Comparison of ENCODE assay signal across 8 cellular contexts in genomic region chr14:103123634-103124500, GRCh38. TPM values are rescaled to one million over a fixed set of nuclear protein-coding genes. Genes with fewer than 3 reads are reported as not detected.
DNase-seq lines count a peak whose midpoint lies in the region; ATAC-seq, FAIRE-seq and TF ChIP-seq lines count a peak whose summit lies in the region.

No MANE protein-coding gene starts in this region.

- H4K20me1 ChIP-seq in OCI-LY3 (ENCODE audit: insufficient read depth, low read length): no peaks in the 10 kb centered on the region

- H3K79me2 ChIP-seq in OCI-LY3 (ENCODE audit: low read length): no peaks in the 10 kb centered on the region

- peak; percentile 57 for DNase-seq in EL
- peak; percentile 58 for DNase-seq in fibroblast of villous mesenchyme (ENCODE audit: low read depth)
- peak in 4 of 6 donors; percentile 45 to 81 (median 54) for DNase-seq in pancreas
- DNase-seq in epidermal melanocyte (ENCODE audit: insufficient read length, low spot score): no peak
- DNase-seq in KG1 (lab: John Stamatoyannopoulos, UW): no peak
- no peak for DNase-seq in NCI-H2171 (lab: John Stamatoyannopoulos, UW)
- no peak for DNase-seq in immature natural killer cell

- WGBS in pancreas, 2 donors: 33 to 41% methylated on average over 45 to 48 of the region's 48 CpGs

- no peak overlapping the region for H3K27ac Mint-ChIP-seq in immature natural killer cell

- peak in 1 of 4 donors; percentile 3 for ATAC-seq in pancreas

- H3K36me3 ChIP-seq in OCI-LY3 (replicated peaks; ENCODE audit: low read depth, low read length) (no peaks in the 10 kb centered on the region), pancreas (no peaks in the 10 kb centered on the region)

- peaks cover 0 to 12% (median 5%) of the 10 kb centered on the region in 3 donors for H3K27me3 Mint-ChIP-seq in immature natural killer cell (ENCODE audit: low read depth in 3 of 3)

- no peaks in the 10 kb centered on the region for H3K9me3 Mint-ChIP-seq in immature natural killer cell

- H3K4me1 Mint-ChIP-seq in immature natural killer cell: no peaks in the 10 kb centered on the region

- no peak overlapping the region for H3K27ac ChIP-seq in OCI-LY3 (ENCODE audit: low read length)
- peak overlapping the region; percentile 46 to 90 (median 84) for H3K27ac ChIP-seq in pancreas

- TF ChIP-seq CTCF in OCI-LY3 (IDR thresholded peaks at IDR 0.05; ENCODE audit: low read depth, low read length): peak; percentile 14; the same call in 1 of the 2 replicates
- TF ChIP-seq CTCF in fibroblast of villous mesenchyme (IDR thresholded peaks at IDR 0.05; ENCODE audit: insufficient read depth, low read depth, low read length): peak; percentile 44
- TF ChIP-seq CTCF in pancreas (IDR thresholded peaks at IDR 0.05): no peak

- H3K4me3 ChIP-seq in OCI-LY3 (ENCODE audit: low read length) (no peak overlapping the region), fibroblast of villous mesenchyme (ENCODE audit: low read depth, low read length) (peak overlapping the region; percentile 54), pancreas (peak overlapping the region; percentile 16 to 59 (median 30))

- no peak overlapping the region for H3K4me2 ChIP-seq in OCI-LY3 (ENCODE audit: low read length)

- no peak overlapping the region for H3K9ac ChIP-seq in OCI-LY3 (ENCODE audit: low read length)

- peak overlapping the region in 1 of 5 donors; percentile 17 for H3K4me3 Mint-ChIP-seq in immature natural killer cell

- H3K27me3 ChIP-seq in OCI-LY3 (ENCODE audit: low read depth, low read length) (no peaks in the 10 kb centered on the region), pancreas (no peaks in the 10 kb centered on the region)

- H2AFZ ChIP-seq in OCI-LY3 (ENCODE audit: low read depth, low read length): no peak overlapping the region

- H3K36me3 Mint-ChIP-seq in immature natural killer cell: no peaks in the 10 kb centered on the region

- no peak for FAIRE-seq in pancreas (lab: Jason Lieb, UNC)

- H3K4me1 ChIP-seq in OCI-LY3 (ENCODE audit: low read length): peaks cover 8% of the 10 kb centered on the region
- H3K4me1 ChIP-seq in pancreas: peaks cover 4 to 27% (median 7%) of the 10 kb centered on the region in 3 donors

- H3K9me3 ChIP-seq in OCI-LY3 (ENCODE audit: insufficient read depth, low read length): no peaks in the 10 kb centered on the region
- H3K9me3 ChIP-seq in pancreas: no peaks in the 10 kb centered on the region

- intact Hi-C loops in pancreas (cut with DNase I): no loop called here

RNA-seq across cellular contexts. Expression of gene TNFAIP2, which starts 0.6 kb away (rescaled TPM):
- 122 and 240 TPM in 2 replicates for total RNA-seq in fibroblast of villous mesenchyme
- 100 to 1,000 TPM in 1 of 6 donors, 10 to 100 TPM in 3, 1 to 10 TPM in 2; 7.0 to 188 (median 27.7) TPM for total RNA-seq in pancreas
- polyA plus RNA-seq in pancreas: 100 to 1,000 TPM; 123 to 288 TPM
- polyA plus RNA-seq in immature natural killer cell: 1 to 10 TPM in 1 of 3 donors, under 1 TPM in 2; 0.20 to 1.4 (median 0.91) TPM

RNA-seq across cellular contexts. Expression of gene EXOC3L4, which starts 29.3 kb away (rescaled TPM):
- total RNA-seq in fibroblast of villous mesenchyme: under 0.01 TPM in 1 of 2 replicates, not detected in the other
- 1 to 10 TPM in 4 of 6 donors, under 1 TPM in 2; 0.63 to 6.2 (median 1.3) TPM for total RNA-seq in pancreas
- 1 to 10 TPM; 5.0 to 8.9 TPM for polyA plus RNA-seq in pancreas
- not detected for polyA plus RNA-seq in immature natural killer cell

RNA-seq across cellular contexts. Expression of gene LBHD2, which starts 39.9 kb away (rescaled TPM):
- total RNA-seq in fibroblast of villous mesenchyme: not detected in 2 replicates
- total RNA-seq in pancreas: not detected
- polyA plus RNA-seq in pancreas: not detected
- not detected for polyA plus RNA-seq in immature natural killer cell

Comparison
In these comparisons a context has a peak if more than half of its experiments do, and no peak if none do; other contexts are left out.
1. DNase-seq: peak in EL (single experiment), fibroblast of villous mesenchyme (single experiment) and pancreas (4 of 6); none in epidermal melanocyte (single experiment), KG1 (single experiment), NCI-H2171 (single experiment) and immature natural killer cell (0 of 3).
2. CTCF ChIP-seq: peak in OCI-LY3 (single experiment) and fibroblast of villous mesenchyme (single experiment); none in pancreas (0 of 4).